Comparison of ENCODE assay signal across 14 cellular contexts in genomic region chr2:240611601-240612210, GRCh38. TPM values are rescaled to one million over a fixed set of nuclear protein-coding genes. Genes with fewer than 3 reads are reported as not detected.
DNase-seq lines count a peak whose midpoint lies in the region; ATAC-seq and TF ChIP-seq lines count a peak whose summit lies in the region.
"Had no signal": no experiment of that assay in that cellular context is flagged by ENCODE, and none has a peak within 500 bp of the region (broad histone marks: within the 10 kb centered on the region; RNA-seq: fewer than 3 reads in every experiment).

No MANE protein-coding gene starts in this region.

- H3K36me3 ChIP-seq in esophagus squamous epithelium (no peaks in the 10 kb centered on the region), neuronal stem cell (replicated peaks in 1 of 2; ENCODE audit: control insufficient read depth in 2 of 2, insufficient read depth in 2 of 2, low read length in 2 of 2) (no peaks in the 10 kb centered on the region)

- no peak overlapping the region for H2BK5ac ChIP-seq in neuronal stem cell (ENCODE audit: low read length)

- H2BK12ac ChIP-seq in neuronal stem cell (ENCODE audit: low read length) = no peak overlapping the region

- no peak overlapping the region for H2BK15ac ChIP-seq in neuronal stem cell (ENCODE audit: low read length)

- peak; percentile 73 for DNase-seq in GDM1 (lab: John Stamatoyannopoulos, UW)
- peak; percentile 76 for DNase-seq in NOMO-1 treated with DMSO at 0.1 percent for 48 hours (lab: John Stamatoyannopoulos, UW; ENCODE audit: unreplicated experiment)
- DNase-seq in activated T-helper 2 cell treated with anti-CD3 and anti-CD28 coated beads, Interferon-gamma antibody, Interleukin-2, Interleukin-4, amounts not matched to agents 10 μg/mL and 5 μg/mL and 100 μg/mL, durations not matched to agents 14 hours and 24 hours and 36 hours (ENCODE audit: low spot score) = no peak
- peak; percentile 66 for DNase-seq in natural killer cell treated with Interleukin-12 subunit alpha and Interleukin-12 subunit beta and Interleukin-15 and Interleukin-18, amount 100 ng/mL, for 72 hours (ENCODE audit: low spot score)
- DNase-seq in esophagus squamous epithelium (lab: John Stamatoyannopoulos, UW) = no peak
- no peak for DNase-seq in neuronal stem cell (ENCODE audit: low spot score)
- DNase-seq in NCI-H82 treated with DMSO at 0.1 percent for 48 hours (lab: John Stamatoyannopoulos, UW; ENCODE audit: unreplicated experiment) = no peak
- DNase-seq: effector CD4-positive, alpha-beta T cell; naive B cell; PC-9; T-helper 9 cell had no signal

- H3K4me1 ChIP-seq in esophagus squamous epithelium = peaks cover 0 to 3% (median 0%) of the 10 kb centered on the region in 3 donors
- H3K4me1 ChIP-seq in neuronal stem cell (ENCODE audit: control insufficient read depth in 2 of 2, insufficient read depth in 1 of 2, low read depth in 1 of 2, low read length in 2 of 2) = no peaks in the 10 kb centered on the region
- H3K4me1 ChIP-seq: testis had no signal

- TF ChIP-seq CTCF in esophagus squamous epithelium (IDR thresholded peaks at IDR 0.05) = no peak

- peaks cover 1% of the 10 kb centered on the region for H3K9me3 Mint-ChIP-seq in activated T-helper 2 cell treated with anti-CD3 and anti-CD28 coated beads, Interferon-gamma antibody, Interleukin-2, Interleukin-4, amounts not matched to agents 10 μg/mL and 5 μg/mL and 100 μg/mL, durations not matched to agents 14 hours and 24 hours and 36 hours
- no peaks in the 10 kb centered on the region for H3K9me3 Mint-ChIP-seq in natural killer cell treated with Interleukin-12 subunit alpha and Interleukin-12 subunit beta and Interleukin-15 and Interleukin-18, amount 100 ng/mL, for 72 hours

- no peak overlapping the region for H3K18ac ChIP-seq in neuronal stem cell (ENCODE audit: low read length)

- H3K9me3 ChIP-seq in esophagus squamous epithelium (no peaks in the 10 kb centered on the region), neuronal stem cell (replicated peaks in 1 of 2; ENCODE audit: control insufficient read depth in 2 of 2, insufficient read depth in 1 of 2, low read depth in 1 of 2, low read length in 2 of 2) (peaks cover 0 to 4% of the 10 kb centered on the region in 2 donors)
- H3K9me3 ChIP-seq: testis had no signal

- no peak overlapping the region for H3K4me3 ChIP-seq in esophagus squamous epithelium
- no peak overlapping the region for H3K4me3 ChIP-seq in neuronal stem cell (ENCODE audit: low read length in 2 of 2)
- H3K4me3 ChIP-seq: PC-9, testis had no signal

- no peaks in the 10 kb centered on the region for H3K27me3 Mint-ChIP-seq in activated T-helper 2 cell treated with anti-CD3 and anti-CD28 coated beads, Interferon-gamma antibody, Interleukin-2, Interleukin-4, amounts not matched to agents 10 μg/mL and 5 μg/mL and 100 μg/mL, durations not matched to agents 14 hours and 24 hours and 36 hours (ENCODE audit: low read depth)
- no peaks in the 10 kb centered on the region for H3K27me3 Mint-ChIP-seq in natural killer cell treated with Interleukin-12 subunit alpha and Interleukin-12 subunit beta and Interleukin-15 and Interleukin-18, amount 100 ng/mL, for 72 hours
- H3K27me3 Mint-ChIP-seq: naive B cell had no signal

- intact Hi-C loops in activated T-helper 2 cell treated with anti-CD3 and anti-CD28 coated beads, Interferon-gamma antibody, Interleukin-2, Interleukin-4, amounts not matched to agents 10 μg/mL and 5 μg/mL and 100 μg/mL, durations not matched to agents 14 hours and 24 hours and 36 hours (cut with micrococcal nuclease) = loop anchor here (1.0 kb wide), 1 partner anchor 14 kb away; the partner anchor contains the start of gene GPR35
- intact Hi-C loops in esophagus squamous epithelium (cut with DNase I) = no loop called here

- H2BK120ac ChIP-seq in neuronal stem cell (ENCODE audit: low read depth, low read length) = no peak overlapping the region

- no peak overlapping the region for H2AFZ ChIP-seq in neuronal stem cell (ENCODE audit: low read length)
- H2AFZ ChIP-seq: PC-9 had no signal

- H3K4me2 ChIP-seq in neuronal stem cell (ENCODE audit: insufficient read depth, low read length, poor library complexity, severe bottlenecking) = no peak overlapping the region
- H3K4me2 ChIP-seq: KMS-11, PC-9 had no signal

- H2AK5ac ChIP-seq in neuronal stem cell (ENCODE audit: low read depth, low read length) = no peak overlapping the region

- no peaks in the 10 kb centered on the region for H3K79me1 ChIP-seq in neuronal stem cell (ENCODE audit: low read depth, low read length)

- H3K27ac ChIP-seq in esophagus squamous epithelium (no peak overlapping the region), neuronal stem cell (replicated peaks; ENCODE audit: low read length) (no peak overlapping the region)
- H3K27ac ChIP-seq: KMS-11, PC-9, testis had no signal

- H3K4ac ChIP-seq in neuronal stem cell (ENCODE audit: low read length) = no peak overlapping the region

- no peak overlapping the region for H4K8ac ChIP-seq in neuronal stem cell (ENCODE audit: low read depth, low read length)

- H3K4me1 Mint-ChIP-seq in activated T-helper 2 cell treated with anti-CD3 and anti-CD28 coated beads, Interferon-gamma antibody, Interleukin-2, Interleukin-4, amounts not matched to agents 10 μg/mL and 5 μg/mL and 100 μg/mL, durations not matched to agents 14 hours and 24 hours and 36 hours (ENCODE audit: low read depth) = peaks cover 20% of the 10 kb centered on the region
- H3K4me1 Mint-ChIP-seq in natural killer cell treated with Interleukin-12 subunit alpha and Interleukin-12 subunit beta and Interleukin-15 and Interleukin-18, amount 100 ng/mL, for 72 hours (ENCODE audit: low read depth in 2 of 2) = peaks cover 0 to 18% of the 10 kb centered on the region in 2 donors

- WGBS in esophagus squamous epithelium, 2 donors = 89 to 90% methylated on average over 8 to 10 of the region's 10 CpGs
- no CpG with 5 or more reads among the region's 10 CpGs for WGBS in neuronal stem cell (ENCODE audit: extremely low coverage in 2 of 2, insufficient read length in 2 of 2, insufficient replicate concordance in 1 of 2), 2 donors

- H3K36me3 Mint-ChIP-seq in activated T-helper 2 cell treated with anti-CD3 and anti-CD28 coated beads, Interferon-gamma antibody, Interleukin-2, Interleukin-4, amounts not matched to agents 10 μg/mL and 5 μg/mL and 100 μg/mL, durations not matched to agents 14 hours and 24 hours and 36 hours (ENCODE audit: low read depth) = peaks cover 27% of the 10 kb centered on the region
- H3K36me3 Mint-ChIP-seq in natural killer cell treated with Interleukin-12 subunit alpha and Interleukin-12 subunit beta and Interleukin-15 and Interleukin-18, amount 100 ng/mL, for 72 hours = no peaks in the 10 kb centered on the region

- H3K9ac ChIP-seq in neuronal stem cell (ENCODE audit: low read depth, low read length, poor library complexity) = no peak overlapping the region
- H3K9ac ChIP-seq: KMS-11 had no signal

- TF ChIP-seq POLR2A in esophagus squamous epithelium (IDR thresholded peaks at IDR 0.05) = no peak

- ATAC-seq in natural killer cell treated with Interleukin-12 subunit alpha and Interleukin-12 subunit beta and Interleukin-15 and Interleukin-18, amount 100 ng/mL, for 72 hours = peak; percentile 73 to 74
- ATAC-seq in GM21529 (IDR thresholded peaks at IDR 0.05; ENCODE audit: unreplicated experiment) = no peak

- H4K91ac ChIP-seq in neuronal stem cell (ENCODE audit: low read depth, low read length, poor library complexity) = no peak overlapping the region

- H3K27ac Mint-ChIP-seq in activated T-helper 2 cell treated with anti-CD3 and anti-CD28 coated beads, Interferon-gamma antibody, Interleukin-2, Interleukin-4, amounts not matched to agents 10 μg/mL and 5 μg/mL and 100 μg/mL, durations not matched to agents 14 hours and 24 hours and 36 hours = peak overlapping the region; percentile 85
- H3K27ac Mint-ChIP-seq in natural killer cell treated with Interleukin-12 subunit alpha and Interleukin-12 subunit beta and Interleukin-15 and Interleukin-18, amount 100 ng/mL, for 72 hours = no peak overlapping the region

- H3K23ac ChIP-seq in neuronal stem cell (ENCODE audit: low read depth, low read length, poor library complexity) = no peak overlapping the region

- H3K27me3 ChIP-seq in esophagus squamous epithelium (no peaks in the 10 kb centered on the region), neuronal stem cell (ENCODE audit: control insufficient read depth in 3 of 3, insufficient read depth in 3 of 3, low read depth in 1 of 3, low read length in 3 of 3) (no peaks in the 10 kb centered on the region)
- H3K27me3 ChIP-seq: testis had no signal

- H3K14ac ChIP-seq in neuronal stem cell (ENCODE audit: low read length) = no peak overlapping the region

- H3K4me3 Mint-ChIP-seq in activated T-helper 2 cell treated with anti-CD3 and anti-CD28 coated beads, Interferon-gamma antibody, Interleukin-2, Interleukin-4, amounts not matched to agents 10 μg/mL and 5 μg/mL and 100 μg/mL, durations not matched to agents 14 hours and 24 hours and 36 hours (ENCODE audit: low read depth) = peak overlapping the region; percentile 64
- H3K4me3 Mint-ChIP-seq in natural killer cell treated with Interleukin-12 subunit alpha and Interleukin-12 subunit beta and Interleukin-15 and Interleukin-18, amount 100 ng/mL, for 72 hours = no peak overlapping the region
- H3K4me3 Mint-ChIP-seq: naive B cell had no signal

RNA-seq across cellular contexts. Expression of gene GPR35, which starts 13.6 kb away (rescaled TPM):
- 24.9 and 27.4 TPM in 2 replicates for total RNA-seq in activated T-helper 2 cell treated with anti-CD3 and anti-CD28 coated beads, Interferon-gamma antibody, Interleukin-2, Interleukin-4, amounts not matched to agents 10 μg/mL and 5 μg/mL and 100 μg/mL, durations not matched to agents 14 hours and 24 hours and 36 hours
- total RNA-seq in natural killer cell treated with Interleukin-12 subunit alpha and Interleukin-12 subunit beta and Interleukin-15 and Interleukin-18, amount 100 ng/mL, for 72 hours = 1 to 10 TPM; 5.9 to 7.6 TPM
- total RNA-seq in esophagus squamous epithelium = 1 to 10 TPM in 3 of 4 donors, under 1 TPM in 1; 0.31 to 3.2 (median 1.3) TPM
- polyA plus RNA-seq in neuronal stem cell (2013, experiment 1 of 2) = 0.92 TPM
- 0.96 TPM for polyA plus RNA-seq in neuronal stem cell (2013, experiment 2 of 2)

RNA-seq across cellular contexts. Expression of gene CAPN10, which starts 25.2 kb away (rescaled TPM):
- 49.6 and 51.1 TPM in 2 replicates for total RNA-seq in activated T-helper 2 cell treated with anti-CD3 and anti-CD28 coated beads, Interferon-gamma antibody, Interleukin-2, Interleukin-4, amounts not matched to agents 10 μg/mL and 5 μg/mL and 100 μg/mL, durations not matched to agents 14 hours and 24 hours and 36 hours
- 10 to 100 TPM; 50.4 to 73.9 TPM for total RNA-seq in natural killer cell treated with Interleukin-12 subunit alpha and Interleukin-12 subunit beta and Interleukin-15 and Interleukin-18, amount 100 ng/mL, for 72 hours
- total RNA-seq in esophagus squamous epithelium = 10 to 100 TPM in 3 of 4 donors, 1 to 10 TPM in 1; 9.9 to 23.3 (median 13.7) TPM
- polyA plus RNA-seq in neuronal stem cell (2013, experiment 1 of 2) = 24.5 TPM
- 23.9 TPM for polyA plus RNA-seq in neuronal stem cell (2013, experiment 2 of 2)

RNA-seq across cellular contexts. Expression of gene RNPEPL1, which starts 43.4 kb away (rescaled TPM):
- 67.3 and 71.3 TPM in 2 replicates for total RNA-seq in activated T-helper 2 cell treated with anti-CD3 and anti-CD28 coated beads, Interferon-gamma antibody, Interleukin-2, Interleukin-4, amounts not matched to agents 10 μg/mL and 5 μg/mL and 100 μg/mL, durations not matched to agents 14 hours and 24 hours and 36 hours
- total RNA-seq in natural killer cell treated with Interleukin-12 subunit alpha and Interleukin-12 subunit beta and Interleukin-15 and Interleukin-18, amount 100 ng/mL, for 72 hours = 10 to 100 TPM; 60.9 to 67.6 TPM
- 10 to 100 TPM; 41.9 to 96.5 (median 48.1) TPM for total RNA-seq in esophagus squamous epithelium
- 15.2 TPM for polyA plus RNA-seq in neuronal stem cell (2013, experiment 1 of 2)
- 15.3 TPM for polyA plus RNA-seq in neuronal stem cell (2013, experiment 2 of 2)

RNA-seq across cellular contexts. Expression of gene DUSP28, which starts 51.5 kb away (rescaled TPM):
- 4.8 and 6.5 TPM in 2 replicates for total RNA-seq in activated T-helper 2 cell treated with anti-CD3 and anti-CD28 coated beads, Interferon-gamma antibody, Interleukin-2, Interleukin-4, amounts not matched to agents 10 μg/mL and 5 μg/mL and 100 μg/mL, durations not matched to agents 14 hours and 24 hours and 36 hours
- total RNA-seq in natural killer cell treated with Interleukin-12 subunit alpha and Interleukin-12 subunit beta and Interleukin-15 and Interleukin-18, amount 100 ng/mL, for 72 hours = 1 to 10 TPM; 6.1 to 6.3 TPM
- 10 to 100 TPM in 1 of 4 donors, 1 to 10 TPM in 3; 2.0 to 10.5 (median 5.3) TPM for total RNA-seq in esophagus squamous epithelium
- 3.8 TPM for polyA plus RNA-seq in neuronal stem cell (2013, experiment 1 of 2)
- 3.2 TPM for polyA plus RNA-seq in neuronal stem cell (2013, experiment 2 of 2)

RNA-seq across cellular contexts. Expression of gene ANKMY1, which starts 53.9 kb away (rescaled TPM):
- total RNA-seq in activated T-helper 2 cell treated with anti-CD3 and anti-CD28 coated beads, Interferon-gamma antibody, Interleukin-2, Interleukin-4, amounts not matched to agents 10 μg/mL and 5 μg/mL and 100 μg/mL, durations not matched to agents 14 hours and 24 hours and 36 hours = 23.7 and 25.1 TPM in 2 replicates
- total RNA-seq in natural killer cell treated with Interleukin-12 subunit alpha and Interleukin-12 subunit beta and Interleukin-15 and Interleukin-18, amount 100 ng/mL, for 72 hours = 10 to 100 TPM; 13.0 to 40.9 TPM
- total RNA-seq in esophagus squamous epithelium = 10 to 100 TPM in 3 of 4 donors, 1 to 10 TPM in 1; 8.2 to 23.8 (median 17.1) TPM
- 4.1 TPM for polyA plus RNA-seq in neuronal stem cell (2013, experiment 1 of 2)
- polyA plus RNA-seq in neuronal stem cell (2013, experiment 2 of 2) = 4.3 TPM

Comparison
In these comparisons a context has a peak if more than half of its experiments do, and no peak if none do; other contexts are left out.
1. DNase-seq: peak in GDM1 (single experiment), NOMO-1 treated with DMSO at 0.1 percent for 48 hours (single experiment) and natural killer cell treated with Interleukin-12 subunit alpha and Interleukin-12 subunit beta and Interleukin-15 and Interleukin-18, amount 100 ng/mL, for 72 hours (single experiment); none in activated T-helper 2 cell treated with anti-CD3 and anti-CD28 coated beads, Interferon-gamma antibody, Interleukin-2, Interleukin-4, amounts not matched to agents 10 μg/mL and 5 μg/mL and 100 μg/mL, durations not matched to agents 14 hours and 24 hours and 36 hours (single experiment), esophagus squamous epithelium (single experiment), neuronal stem cell (single experiment) and NCI-H82 treated with DMSO at 0.1 percent for 48 hours (single experiment).